In genomic region chr15:31332681-31333071, GRCh38 we compare ENCODE assay signal across 1 cellular context.
TF ChIP-seq lines count a peak whose summit lies in the region.

No MANE protein-coding gene starts in this region.

TF ChIP-seq in K562, 482 proteins besides CTCF, POLR2A, EP300 and RAD21 (continued from another document):
- TF ChIP-seq ETS1 (conservative IDR thresholded peaks at IDR 0.05; ENCODE audit: control insufficient read depth, low read depth, low read length) = no peak
